ENCODE assay signal across 1 cellular context in genomic region chr3:187946981-187947380, GRCh38.
TF ChIP-seq lines count a peak whose summit lies in the region.

No MANE protein-coding gene starts in this region.

TF ChIP-seq in WTC11, 78 proteins besides CTCF, POLR2A, EP300 and RAD21 (continued from another document):
- TF ChIP-seq ARID4B (CRISPR knock-in tag; IDR thresholded peaks at IDR 0.05; ENCODE audit: borderline replicate concordance) (no peak), CBFB (CRISPR knock-in tag; IDR thresholded peaks at IDR 0.05; ENCODE audit: low read depth) (no peak), NFYB (CRISPR knock-in tag; conservative IDR thresholded peaks at IDR 0.05; ENCODE audit: low read depth) (no peak)
